In the genomic region with DNA sequence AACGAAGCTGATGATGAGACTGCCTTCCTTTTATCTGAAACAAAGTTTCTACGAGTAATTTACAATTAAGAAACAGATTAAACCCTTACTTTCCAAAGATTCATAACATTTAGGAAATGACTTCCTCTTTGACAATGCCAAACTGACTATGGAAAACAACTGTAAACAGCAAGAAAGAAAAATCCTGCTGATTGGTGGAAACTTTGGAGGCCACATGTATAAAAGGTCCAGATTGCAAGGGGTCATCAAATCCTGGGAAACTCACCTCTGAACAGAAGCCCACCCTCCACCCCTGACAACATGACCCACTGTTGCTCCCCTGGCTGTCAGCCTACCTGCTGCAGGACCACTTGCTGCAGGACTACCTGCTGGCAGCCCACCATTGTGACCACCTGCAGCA, we compare ENCODE assay signal across 1 cellular context.
TF ChIP-seq lines count a peak whose summit lies in the region.

A gene with protein sequence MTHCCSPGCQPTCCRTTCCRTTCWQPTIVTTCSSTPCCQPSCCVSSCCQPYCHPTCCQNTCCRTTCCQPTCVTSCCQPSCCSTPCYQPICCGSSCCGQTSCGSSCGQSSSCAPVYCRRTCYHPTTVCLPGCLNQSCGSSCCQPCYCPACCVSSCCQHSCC (plus strand): TSS at position 301 of the 400 bp plus-strand sequence. CDS start 0 bp downstream, at position 301.

TF ChIP-seq in IMR-90, 13 proteins besides CTCF, POLR2A, EP300 and RAD21:
- no peak for TF ChIP-seq RCOR1 (IDR thresholded peaks at IDR 0.05; ENCODE audit: insufficient replicate concordance, low read length)
- no peak for TF ChIP-seq NFE2L2 (IDR thresholded peaks at IDR 0.05; ENCODE audit: low read depth, low read length)
- no peak for TF ChIP-seq MXI1 (IDR thresholded peaks at IDR 0.05; ENCODE audit: borderline replicate concordance, low read depth, low read length)
- no peak for TF ChIP-seq MAFK (IDR thresholded peaks at IDR 0.05; ENCODE audit: low read depth, low read length)
- no peak for TF ChIP-seq CEBPB (IDR thresholded peaks at IDR 0.05; ENCODE audit: low read depth, low read length)
- TF ChIP-seq FOS (IDR thresholded peaks at IDR 0.05; ENCODE audit: low read depth, low read length) = no peak
- no peak for TF ChIP-seq MAZ (IDR thresholded peaks at IDR 0.05; ENCODE audit: borderline replicate concordance, low read depth, low read length)
- TF ChIP-seq CHD1 (IDR thresholded peaks at IDR 0.05; ENCODE audit: low read depth, low read length) = no peak
- TF ChIP-seq, protein P1, sequence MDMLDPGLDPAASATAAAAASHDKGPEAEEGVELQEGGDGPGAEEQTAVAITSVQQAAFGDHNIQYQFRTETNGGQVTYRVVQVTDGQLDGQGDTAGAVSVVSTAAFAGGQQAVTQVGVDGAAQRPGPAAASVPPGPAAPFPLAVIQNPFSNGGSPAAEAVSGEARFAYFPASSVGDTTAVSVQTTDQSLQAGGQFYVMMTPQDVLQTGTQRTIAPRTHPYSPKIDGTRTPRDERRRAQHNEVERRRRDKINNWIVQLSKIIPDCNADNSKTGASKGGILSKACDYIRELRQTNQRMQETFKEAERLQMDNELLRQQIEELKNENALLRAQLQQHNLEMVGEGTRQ (IDR thresholded peaks at IDR 0.05; ENCODE audit: low read depth, low read length) = no peak
- TF ChIP-seq, protein P2, sequence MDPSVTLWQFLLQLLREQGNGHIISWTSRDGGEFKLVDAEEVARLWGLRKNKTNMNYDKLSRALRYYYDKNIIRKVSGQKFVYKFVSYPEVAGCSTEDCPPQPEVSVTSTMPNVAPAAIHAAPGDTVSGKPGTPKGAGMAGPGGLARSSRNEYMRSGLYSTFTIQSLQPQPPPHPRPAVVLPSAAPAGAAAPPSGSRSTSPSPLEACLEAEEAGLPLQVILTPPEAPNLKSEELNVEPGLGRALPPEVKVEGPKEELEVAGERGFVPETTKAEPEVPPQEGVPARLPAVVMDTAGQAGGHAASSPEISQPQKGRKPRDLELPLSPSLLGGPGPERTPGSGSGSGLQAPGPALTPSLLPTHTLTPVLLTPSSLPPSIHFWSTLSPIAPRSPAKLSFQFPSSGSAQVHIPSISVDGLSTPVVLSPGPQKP (IDR thresholded peaks at IDR 0.05; ENCODE audit: borderline replicate concordance, low read depth, low read length) = no peak
- TF ChIP-seq RFX5 (IDR thresholded peaks at IDR 0.05; ENCODE audit: low read depth, low read length) = no peak
- no peak for TF ChIP-seq SMC3 (IDR thresholded peaks at IDR 0.05; ENCODE audit: low read depth, low read length)
- TF ChIP-seq BHLHE40 (IDR thresholded peaks at IDR 0.05; ENCODE audit: low read depth, low read length) = no peak
TF ChIP-seq in IMR-90: peak in this region for 0.
